25 cellular contexts compared by ENCODE assay signal in genomic region chr6:10809098-10809497, GRCh38. TPM values are rescaled to one million over a fixed set of nuclear protein-coding genes. Genes with fewer than 3 reads are reported as not detected.
"Had no signal": no experiment of that assay in that cellular context is flagged by ENCODE, and none has a peak within 500 bp of the region (broad histone marks: within the 10 kb centered on the region; RNA-seq: fewer than 3 reads in every experiment).

No MANE protein-coding gene starts in this region.

- H3K27me3 ChIP-seq: tibial artery had no signal

- H3K9me3 Mint-ChIP-seq: activated naive CD8-positive, alpha-beta T cell treated with anti-CD3 and anti-CD28 coated beads for 36 hours; activated T-helper 1 cell treated with anti-CD3 and anti-CD28 coated beads, Interleukin-12 subunit alpha, Interleukin-12 subunit beta, Interleukin-2, Interleukin-4 antibody, amounts not matched to agents 30 ng/mL and 10 ng/mL and 1 ng/mL, durations not matched to agents 14 hours and 24 hours and 36 hours; effector memory CD8-positive, alpha-beta T cell had no signal

- H3K4me3 ChIP-seq: lung, skin epidermis, tibial artery had no signal

- H3K4me1 ChIP-seq: tibial artery had no signal

- H3K9me3 ChIP-seq: tibial artery had no signal

- H3K27ac ChIP-seq: skin epidermis, tibial artery, VCaP had no signal

- ATAC-seq: effector memory CD8-positive, alpha-beta T cell; right cardiac atrium; stimulated activated naive CD8-positive, alpha-beta T cell treated with anti-CD3 and anti-CD28 coated beads, Interleukin-15, Interleukin-2, amounts not matched to agents 100 U/mL and 50 U/mL, for 24 hours had no signal

- H3K36me3 ChIP-seq: tibial artery had no signal

- H3K4me3 Mint-ChIP-seq: activated naive CD8-positive, alpha-beta T cell treated with anti-CD3 and anti-CD28 coated beads for 36 hours; activated T-helper 1 cell treated with anti-CD3 and anti-CD28 coated beads, Interleukin-12 subunit alpha, Interleukin-12 subunit beta, Interleukin-2, Interleukin-4 antibody, amounts not matched to agents 30 ng/mL and 10 ng/mL and 1 ng/mL, durations not matched to agents 14 hours and 24 hours and 36 hours; effector memory CD8-positive, alpha-beta T cell had no signal

- FAIRE-seq: keratinocyte, urothelium cell line had no signal

- H3K27ac Mint-ChIP-seq: activated naive CD8-positive, alpha-beta T cell treated with anti-CD3 and anti-CD28 coated beads for 36 hours; activated T-helper 1 cell treated with anti-CD3 and anti-CD28 coated beads, Interleukin-12 subunit alpha, Interleukin-12 subunit beta, Interleukin-2, Interleukin-4 antibody, amounts not matched to agents 30 ng/mL and 10 ng/mL and 1 ng/mL, durations not matched to agents 14 hours and 24 hours and 36 hours; effector memory CD8-positive, alpha-beta T cell had no signal

- DNase-seq: activated CD4-positive, alpha-beta T cell treated with anti-CD3 and anti-CD28 coated beads, Interleukin-2, amount 50 U/mL, for 48 hours; activated gamma-delta T cell treated with Interleukin-2 at 50 U/mL for 16 hours; activated naive CD8-positive, alpha-beta T cell treated with anti-CD3 and anti-CD28 coated beads for 36 hours; amygdala; caudate nucleus; effector memory CD8-positive, alpha-beta T cell; foreskin fibroblast; glutamatergic neuron; hippocampal formation; midbrain; occipital lobe; right cardiac atrium; stimulated activated naive CD8-positive, alpha-beta T cell treated with anti-CD3 and anti-CD28 coated beads, Interleukin-15, Interleukin-2, amounts not matched to agents 100 U/mL and 50 U/mL, for 24 hours; substantia nigra; T-helper 2 cell; tibial artery had no signal

- H3K4me1 Mint-ChIP-seq: activated naive CD8-positive, alpha-beta T cell treated with anti-CD3 and anti-CD28 coated beads for 36 hours had no signal

- H3K27me3 Mint-ChIP-seq: activated naive CD8-positive, alpha-beta T cell treated with anti-CD3 and anti-CD28 coated beads for 36 hours; effector memory CD8-positive, alpha-beta T cell had no signal

RNA-seq across cellular contexts. Expression of gene MAK, which starts 29.2 kb away (rescaled TPM):
- total RNA-seq: dermis microvascular lymphatic vessel endothelial cell, myocyte had no signal
- polyA plus RNA-seq: keratinocyte, neural cell had no signal
